ENCODE assay signal across 8 cellular contexts in the genomic region with DNA sequence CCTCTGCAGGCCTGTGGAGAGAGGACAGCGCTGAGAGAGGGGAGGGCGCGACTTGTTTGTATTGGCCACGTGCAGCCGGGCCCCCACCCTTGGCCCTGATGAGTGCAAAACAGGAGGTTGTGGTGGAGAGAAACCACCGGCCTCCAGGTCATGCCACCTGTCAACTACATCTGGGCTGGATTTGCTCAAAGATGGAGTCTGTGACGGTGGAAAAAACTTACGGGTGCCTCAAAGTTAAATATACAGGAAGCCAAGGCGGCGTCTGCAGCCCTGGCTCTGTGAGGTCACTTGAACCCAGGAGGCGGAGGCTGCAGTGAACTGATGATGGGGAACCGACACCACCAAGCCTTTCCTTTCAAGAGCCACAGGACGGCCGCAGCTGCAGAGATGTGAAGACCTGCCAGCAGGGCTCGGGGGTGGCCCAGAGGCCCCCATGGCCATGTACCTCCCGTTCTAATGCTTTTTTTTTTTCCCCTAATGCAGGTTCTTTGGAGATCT. TPM values are rescaled to one million over a fixed set of nuclear protein-coding genes. Genes with fewer than 3 reads are reported as not detected.
DNase-seq lines count a peak whose midpoint lies in the region; ATAC-seq and TF ChIP-seq lines count a peak whose summit lies in the region.

No MANE protein-coding gene starts in this region.

- no peak for TF ChIP-seq CTCF in osteoblast (IDR thresholded peaks at IDR 0.05; ENCODE audit: extremely low read depth, low read depth, low read length)
- TF ChIP-seq CTCF in testis (IDR thresholded peaks at IDR 0.05), result no peak

- no peaks in the 10 kb centered on the region for H3K9me3 ChIP-seq in osteoblast (ENCODE audit: low read depth, low read length)
- H3K9me3 ChIP-seq in testis, result no peaks in the 10 kb centered on the region

- H3K27me3 ChIP-seq in osteoblast (ENCODE audit: insufficient read depth, low read length), result no peaks in the 10 kb centered on the region
- H3K27me3 ChIP-seq in testis, result no peaks in the 10 kb centered on the region

- TF ChIP-seq POLR2A in testis (IDR thresholded peaks at IDR 0.05), result no peak

- H3K4me3 ChIP-seq in osteoblast (ENCODE audit: insufficient read depth, low read length), result no peak overlapping the region
- H3K4me3 ChIP-seq in testis, result no peak overlapping the region

- H4K20me1 ChIP-seq in osteoblast (ENCODE audit: insufficient read depth, low read length), result no peaks in the 10 kb centered on the region

- H3K79me2 ChIP-seq in osteoblast (ENCODE audit: insufficient read depth, low read length), result no peaks in the 10 kb centered on the region

- DNase-seq in activated CD4-positive, alpha-beta T cell treated with anti-CD3 and anti-CD28 coated beads, Interleukin-2, amount 50 U/mL, for 1 hour, result peak; percentile 44
- DNase-seq in osteoblast (ENCODE audit: insufficient read length, low spot score, missing footprints) (peak; percentile 48), H4 (ENCODE audit: low spot score) (no peak), NCI-H774 (lab: John Stamatoyannopoulos, UW) (no peak), testis (no peak)

- H3K36me3 ChIP-seq in osteoblast (ENCODE audit: insufficient read depth, low read length) (no peaks in the 10 kb centered on the region), testis (ENCODE audit: low read depth, missing control alignments) (no peaks in the 10 kb centered on the region)

- WGBS in testis, 2 donors, result 82 to 90% methylated on average over 14 to 16 of the region's 16 CpGs

- no peaks in the 10 kb centered on the region for H3K4me1 ChIP-seq in osteoblast (ENCODE audit: insufficient read depth, low read length)
- H3K4me1 ChIP-seq in testis, result no peaks in the 10 kb centered on the region

- no peak overlapping the region for H2AFZ ChIP-seq in osteoblast (ENCODE audit: low read length)

- peak; percentile 78 for ATAC-seq in GM19023 (IDR thresholded peaks at IDR 0.05; ENCODE audit: unreplicated experiment)
- ATAC-seq in HG03060 (IDR thresholded peaks at IDR 0.05; ENCODE audit: low read depth, unreplicated experiment), result peak; percentile 73
- no peak for ATAC-seq in GM18498 (IDR thresholded peaks at IDR 0.05; ENCODE audit: unreplicated experiment)

- H3K4me2 ChIP-seq in osteoblast (ENCODE audit: insufficient read depth, low read length), result no peak overlapping the region

- intact Hi-C loops in testis (cut with DNase I; ENCODE audit: low total_unique reads), result no loop called here

- H3K27ac ChIP-seq in osteoblast (ENCODE audit: low read depth, low read length) (no peak overlapping the region), testis (no peak overlapping the region)

RNA-seq across cellular contexts. Expression of a gene that starts 15.6 kb away (rescaled TPM):
- total RNA-seq in osteoblast (0.59 and 0.72 TPM in 2 replicates), testis (1 to 10 TPM; 3.8 to 6.0 TPM)
- total RNA-seq in H4 (2014; rRNA removed; shearing (Covaris generic)), result 4.7 and 5.8 TPM in 2 replicates
- 4.3 TPM for polyA plus RNA-seq in testis (ENCODE audit: insufficient read depth, low read depth, low replicate concordance)

RNA-seq across cellular contexts. Expression of a gene that starts 46.5 kb away (rescaled TPM):
- total RNA-seq in osteoblast (1.2 and 1.8 TPM in 2 replicates), testis (10 to 100 TPM in 1 of 2 donors, 1 to 10 TPM in 1; 8.9 to 13.8 TPM)
- 50.8 and 58.9 TPM in 2 replicates for total RNA-seq in H4 (2014; rRNA removed; shearing (Covaris generic))
- polyA plus RNA-seq in testis (ENCODE audit: insufficient read depth, low read depth, low replicate concordance), result 11.8 TPM

Comparison
In these comparisons a context has a peak if more than half of its experiments do, and no peak if none do; other contexts are left out.
1. DNase-seq: peak in activated CD4-positive, alpha-beta T cell treated with anti-CD3 and anti-CD28 coated beads, Interleukin-2, amount 50 U/mL, for 1 hour (single experiment) and osteoblast (single experiment); none in H4 (single experiment), NCI-H774 (single experiment) and testis (single experiment).